In the genomic region with DNA sequence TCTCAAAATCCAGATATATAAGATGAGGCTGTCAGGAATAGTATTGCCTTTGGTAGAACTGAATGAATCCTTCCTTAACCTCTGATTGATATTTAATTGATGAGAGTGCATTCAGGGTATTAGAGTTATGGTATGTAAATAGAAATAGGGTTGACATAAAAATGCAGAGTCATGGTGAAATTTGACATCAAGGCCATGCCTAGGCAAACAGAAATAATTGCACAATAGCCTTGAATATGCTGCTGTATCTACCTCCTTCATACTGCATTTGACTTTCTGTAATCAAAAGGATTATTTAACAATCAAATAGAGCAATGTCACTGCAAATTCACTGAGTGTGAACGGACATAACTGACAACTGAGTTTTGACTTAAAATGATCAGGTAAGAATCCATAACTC, we compare ENCODE assay signal across 2 cellular contexts.
TF ChIP-seq lines count a peak whose summit lies in the region.

No MANE protein-coding gene starts in this region.

TF ChIP-seq in IMR-90, 13 proteins besides CTCF, POLR2A, EP300 and RAD21 (continued from another document):
- peak; percentile 63 for TF ChIP-seq NFE2L2 (IDR thresholded peaks at IDR 0.05; ENCODE audit: low read depth, low read length)

TF ChIP-seq in HepG2, 621 proteins besides CTCF, POLR2A, EP300 and RAD21 (continued from another document):
- peak; percentile 83 for TF ChIP-seq NFE2L2 (IDR thresholded peaks at IDR 0.05; ENCODE audit: low read length)
- TF ChIP-seq CEBPB (IDR thresholded peaks at IDR 0.05; ENCODE audit: borderline replicate concordance, low read depth, low read length) = peak; percentile 80
- no peak for TF ChIP-seq ZNF251 (CRISPR knock-in tag; IDR thresholded peaks at IDR 0.05)
- TF ChIP-seq ZNF501 (CRISPR knock-in tag; IDR thresholded peaks at IDR 0.05) = no peak
- peak; percentile 52 for TF ChIP-seq MAFF (IDR thresholded peaks at IDR 0.05; ENCODE audit: low read depth, low read length)
- peak; percentile 12; the same call in 1 of the 2 replicates for TF ChIP-seq FOXA3 (CRISPR knock-in tag; IDR thresholded peaks at IDR 0.05)
- TF ChIP-seq ZFP62 (CRISPR knock-in tag; IDR thresholded peaks at IDR 0.05) = no peak
